Comparison of ENCODE assay signal across 8 cellular contexts in genomic region chr2:70141754-70142589, GRCh38. TPM values are rescaled to one million over a fixed set of nuclear protein-coding genes. Genes with fewer than 3 reads are reported as not detected.
DNase-seq lines count a peak whose midpoint lies in the region; ATAC-seq and TF ChIP-seq lines count a peak whose summit lies in the region.

No MANE protein-coding gene starts in this region.

- DNase-seq in EH (ENCODE audit: low read depth) = peak; percentile 55
- DNase-seq in dorsolateral prefrontal cortex = peak in 5 of 10 donors; percentile 46 to 69 (median 64)
- peak; percentile 82 for DNase-seq in lung (ENCODE audit: low spot score)
- no peak for DNase-seq in upper lobe of right lung
- no peak for DNase-seq in T1000 (lab: John Stamatoyannopoulos, UW)

- peak overlapping the region; percentile 86 for H3K4me3 Mint-ChIP-seq in T-helper 1 cell treated with Interleukin-12 subunit alpha and Interleukin-12 subunit beta and Interleukin-4 antibody, amounts not matched to agents 30 μg/mL and 1 μg/mL, for 36 hours

- H3K9me3 Mint-ChIP-seq in T-helper 1 cell treated with Interleukin-12 subunit alpha and Interleukin-12 subunit beta and Interleukin-4 antibody, amounts not matched to agents 30 μg/mL and 1 μg/mL, for 36 hours = peaks cover 3% of the 10 kb centered on the region

- H3K4me1 ChIP-seq in lung (ENCODE audit: control insufficient read depth in 2 of 2, insufficient read depth in 2 of 2, low read length in 2 of 2) (peaks cover 6 to 8% of the 10 kb centered on the region in 2 donors), upper lobe of right lung (peaks cover 29% of the 10 kb centered on the region)

- H3K27me3 ChIP-seq in dorsolateral prefrontal cortex (no peaks in the 10 kb centered on the region), lung (ENCODE audit: control insufficient read depth, insufficient read depth) (no peaks in the 10 kb centered on the region), upper lobe of right lung (no peaks in the 10 kb centered on the region)

- peaks cover 3% of the 10 kb centered on the region for H3K36me3 Mint-ChIP-seq in T-helper 1 cell treated with Interleukin-12 subunit alpha and Interleukin-12 subunit beta and Interleukin-4 antibody, amounts not matched to agents 30 μg/mL and 1 μg/mL, for 36 hours (ENCODE audit: low read depth)

- H3K27ac ChIP-seq in dorsolateral prefrontal cortex (peak overlapping the region; percentile 88 to 100 (median 100)), lung (ENCODE audit: low read depth in 1 of 2, low read length in 1 of 2) (peak overlapping the region; percentile 99), upper lobe of right lung (peak overlapping the region; percentile 99)

- TF ChIP-seq CTCF in dorsolateral prefrontal cortex (IDR thresholded peaks at IDR 0.05 in 54 of 56, conservative IDR thresholded peaks at IDR 0.05 in 2 of 56; ENCODE audit: low read depth in 1 of 56, partially characterized antibody in 56 of 56) = no peak
- TF ChIP-seq CTCF in lung (IDR thresholded peaks at IDR 0.05; ENCODE audit: control extremely low read depth, extremely low read depth) = no peak
- TF ChIP-seq CTCF in upper lobe of right lung (IDR thresholded peaks at IDR 0.05) = no peak

- H3K27me3 Mint-ChIP-seq in T-helper 1 cell treated with Interleukin-12 subunit alpha and Interleukin-12 subunit beta and Interleukin-4 antibody, amounts not matched to agents 30 μg/mL and 1 μg/mL, for 36 hours (ENCODE audit: low read depth) = no peaks in the 10 kb centered on the region

- H3K4me1 Mint-ChIP-seq in T-helper 1 cell treated with Interleukin-12 subunit alpha and Interleukin-12 subunit beta and Interleukin-4 antibody, amounts not matched to agents 30 μg/mL and 1 μg/mL, for 36 hours (ENCODE audit: low read depth) = peaks cover 53% of the 10 kb centered on the region

- H3K9me3 ChIP-seq in lung (ENCODE audit: control insufficient read depth in 2 of 2, insufficient read depth in 1 of 2, low read length in 1 of 2) (no peaks in the 10 kb centered on the region), upper lobe of right lung (no peaks in the 10 kb centered on the region)

- peak overlapping the region; percentile 59 to 88 (median 75) for H3K4me3 ChIP-seq in dorsolateral prefrontal cortex
- H3K4me3 ChIP-seq in lung = peak overlapping the region; percentile 58
- peak overlapping the region; percentile 60 for H3K4me3 ChIP-seq in upper lobe of right lung

- intact Hi-C loops in dorsolateral prefrontal cortex (cut with DNase I) (loop anchor here (1.0 to 2.0 kb wide), 4 partner anchors 18 to 228 kb away; partner anchors contain the start of genes PCBP1 (in 2 of the 2) and C2orf42 (in 1 of the 2)), upper lobe of right lung (cut with DNase I) (no loop called here)

- peak overlapping the region; percentile 98 for H3K27ac Mint-ChIP-seq in T-helper 1 cell treated with Interleukin-12 subunit alpha and Interleukin-12 subunit beta and Interleukin-4 antibody, amounts not matched to agents 30 μg/mL and 1 μg/mL, for 36 hours

- H3K36me3 ChIP-seq in lung (ENCODE audit: control insufficient read depth in 2 of 2, insufficient read depth in 2 of 2, low read length in 2 of 2) = no peaks in the 10 kb centered on the region
- no peaks in the 10 kb centered on the region for H3K36me3 ChIP-seq in upper lobe of right lung

- WGBS in lung, 2 donors = 1 to 2% methylated on average over 42 to 76 of the region's 76 CpGs

- ATAC-seq in GM19467 (IDR thresholded peaks at IDR 0.05; ENCODE audit: unreplicated experiment) (peak; percentile 44), HG03521 (IDR thresholded peaks at IDR 0.05; ENCODE audit: unreplicated experiment) (peak; percentile 19), lung (ENCODE audit: insufficient read depth, low FRiP score) (peak; percentile 84), upper lobe of right lung (peak; percentile 77)

RNA-seq across cellular contexts. Expression of gene C2orf42, which starts 48.8 kb away (rescaled TPM):
- 10 to 100 TPM; 20.6 to 44.6 (median 32.0) TPM for total RNA-seq in dorsolateral prefrontal cortex
- total RNA-seq in lung = 10 to 100 TPM; 11.5 to 15.0 TPM
- polyA plus RNA-seq in lung = 1 to 10 TPM; 4.3 to 7.1 TPM
- 9.6 TPM for total RNA-seq in upper lobe of right lung

RNA-seq across cellular contexts. Expression of gene PCBP1, which starts 54.7 kb away (rescaled TPM):
- total RNA-seq in dorsolateral prefrontal cortex (100 to 1,000 TPM; 118 to 237 (median 174) TPM), lung (100 to 1,000 TPM; 134 to 326 TPM), upper lobe of right lung (337 TPM)
- 100 to 1,000 TPM; 268 to 453 TPM for polyA plus RNA-seq in lung

Comparison
In these comparisons a context has a peak if more than half of its experiments do, and no peak if none do; other contexts are left out.
1. DNase-seq: peak in EH (single experiment) and lung (single experiment); none in upper lobe of right lung (single experiment) and T1000 (single experiment).
2. ATAC-seq: peak in every context shown above with its lines; median percentile 84 in lung; 77 in upper lobe of right lung; 44 in GM19467; 19 in HG03521.
3. Peak in every context shown above with its lines, with median percentiles within 50 percentile points of each other: H3K27ac ChIP-seq and H3K4me3 ChIP-seq.